1 cellular context compared by ENCODE assay signal in genomic region chr15:64009798-64010241, GRCh38.
TF ChIP-seq lines count a peak whose summit lies in the region.

No MANE protein-coding gene starts in this region.

TF ChIP-seq in IMR-90, 13 proteins besides CTCF, POLR2A, EP300 and RAD21 (continued from another document):
- TF ChIP-seq MXI1 (IDR thresholded peaks at IDR 0.05; ENCODE audit: borderline replicate concordance, low read depth, low read length), result no peak
- TF ChIP-seq MAZ (IDR thresholded peaks at IDR 0.05; ENCODE audit: borderline replicate concordance, low read depth, low read length), result no peak
- TF ChIP-seq RFX5 (IDR thresholded peaks at IDR 0.05; ENCODE audit: low read depth, low read length), result no peak
- TF ChIP-seq MAFK (IDR thresholded peaks at IDR 0.05; ENCODE audit: low read depth, low read length), result no peak
- TF ChIP-seq NFE2L2 (IDR thresholded peaks at IDR 0.05; ENCODE audit: low read depth, low read length), result no peak
- no peak for TF ChIP-seq RCOR1 (IDR thresholded peaks at IDR 0.05; ENCODE audit: insufficient replicate concordance, low read length)
- TF ChIP-seq CHD1 (IDR thresholded peaks at IDR 0.05; ENCODE audit: low read depth, low read length), result no peak
- TF ChIP-seq FOS (IDR thresholded peaks at IDR 0.05; ENCODE audit: low read depth, low read length), result no peak
- no peak for TF ChIP-seq ELK1 (IDR thresholded peaks at IDR 0.05; ENCODE audit: borderline replicate concordance, low read depth, low read length)
- TF ChIP-seq SMC3 (IDR thresholded peaks at IDR 0.05; ENCODE audit: low read depth, low read length), result no peak
- TF ChIP-seq BHLHE40 (IDR thresholded peaks at IDR 0.05; ENCODE audit: low read depth, low read length), result no peak
- no peak for TF ChIP-seq CEBPB (IDR thresholded peaks at IDR 0.05; ENCODE audit: low read depth, low read length)
